ENCODE assay signal across 1 cellular context in the genomic region with DNA sequence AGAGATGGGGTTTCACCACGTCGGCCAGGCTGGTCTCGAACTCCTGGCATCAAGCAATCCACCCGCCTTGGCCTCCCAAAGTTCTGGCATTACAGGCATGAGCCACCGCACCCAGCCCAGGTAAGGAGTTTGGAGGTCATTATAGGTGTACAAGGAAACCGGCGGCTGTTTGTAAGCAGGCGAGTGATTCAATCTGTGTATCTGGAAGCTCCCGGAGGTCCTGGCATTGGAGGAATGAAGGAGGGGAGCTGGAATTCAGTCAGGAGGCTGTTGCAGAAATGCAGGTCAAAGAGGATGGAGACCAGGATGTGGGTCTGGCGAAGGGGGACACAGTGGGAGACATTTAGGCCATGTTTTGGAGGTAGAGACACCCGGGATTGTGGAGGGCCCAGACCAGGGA.
TF ChIP-seq lines count a peak whose summit lies in the region.

No MANE protein-coding gene starts in this region.

TF ChIP-seq in A549, 52 proteins besides CTCF, POLR2A, EP300 and RAD21 (continued from another document):
- TF ChIP-seq, protein P1, sequence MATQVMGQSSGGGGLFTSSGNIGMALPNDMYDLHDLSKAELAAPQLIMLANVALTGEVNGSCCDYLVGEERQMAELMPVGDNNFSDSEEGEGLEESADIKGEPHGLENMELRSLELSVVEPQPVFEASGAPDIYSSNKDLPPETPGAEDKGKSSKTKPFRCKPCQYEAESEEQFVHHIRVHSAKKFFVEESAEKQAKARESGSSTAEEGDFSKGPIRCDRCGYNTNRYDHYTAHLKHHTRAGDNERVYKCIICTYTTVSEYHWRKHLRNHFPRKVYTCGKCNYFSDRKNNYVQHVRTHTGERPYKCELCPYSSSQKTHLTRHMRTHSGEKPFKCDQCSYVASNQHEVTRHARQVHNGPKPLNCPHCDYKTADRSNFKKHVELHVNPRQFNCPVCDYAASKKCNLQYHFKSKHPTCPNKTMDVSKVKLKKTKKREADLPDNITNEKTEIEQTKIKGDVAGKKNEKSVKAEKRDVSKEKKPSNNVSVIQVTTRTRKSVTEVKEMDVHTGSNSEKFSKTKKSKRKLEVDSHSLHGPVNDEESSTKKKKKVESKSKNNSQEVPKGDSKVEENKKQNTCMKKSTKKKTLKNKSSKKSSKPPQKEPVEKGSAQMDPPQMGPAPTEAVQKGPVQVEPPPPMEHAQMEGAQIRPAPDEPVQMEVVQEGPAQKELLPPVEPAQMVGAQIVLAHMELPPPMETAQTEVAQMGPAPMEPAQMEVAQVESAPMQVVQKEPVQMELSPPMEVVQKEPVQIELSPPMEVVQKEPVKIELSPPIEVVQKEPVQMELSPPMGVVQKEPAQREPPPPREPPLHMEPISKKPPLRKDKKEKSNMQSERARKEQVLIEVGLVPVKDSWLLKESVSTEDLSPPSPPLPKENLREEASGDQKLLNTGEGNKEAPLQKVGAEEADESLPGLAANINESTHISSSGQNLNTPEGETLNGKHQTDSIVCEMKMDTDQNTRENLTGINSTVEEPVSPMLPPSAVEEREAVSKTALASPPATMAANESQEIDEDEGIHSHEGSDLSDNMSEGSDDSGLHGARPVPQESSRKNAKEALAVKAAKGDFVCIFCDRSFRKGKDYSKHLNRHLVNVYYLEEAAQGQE (IDR thresholded peaks at IDR 0.05): no peak
- TF ChIP-seq HEYL (CRISPR knock-in tag; IDR thresholded peaks at IDR 0.05) (no peak), EHF (CRISPR knock-in tag; IDR thresholded peaks at IDR 0.05) (no peak), KDM5A (IDR thresholded peaks at IDR 0.05) (no peak), RCOR1 (IDR thresholded peaks at IDR 0.05; ENCODE audit: low read depth, low read length) (no peak), EHMT2 (IDR thresholded peaks at IDR 0.05; ENCODE audit: low read depth) (no peak), ZC3H11A (IDR thresholded peaks at IDR 0.05) (no peak), MAZ (IDR thresholded peaks at IDR 0.05; ENCODE audit: borderline replicate concordance, low read depth, low read length) (no peak), ESRRA (IDR thresholded peaks at IDR 0.05; ENCODE audit: borderline replicate concordance, low read length) (no peak), NPAS2 (CRISPR knock-in tag; IDR thresholded peaks at IDR 0.05; ENCODE audit: borderline replicate concordance) (no peak)
TF ChIP-seq in A549: peak in this region for 0.
